In the genomic region with DNA sequence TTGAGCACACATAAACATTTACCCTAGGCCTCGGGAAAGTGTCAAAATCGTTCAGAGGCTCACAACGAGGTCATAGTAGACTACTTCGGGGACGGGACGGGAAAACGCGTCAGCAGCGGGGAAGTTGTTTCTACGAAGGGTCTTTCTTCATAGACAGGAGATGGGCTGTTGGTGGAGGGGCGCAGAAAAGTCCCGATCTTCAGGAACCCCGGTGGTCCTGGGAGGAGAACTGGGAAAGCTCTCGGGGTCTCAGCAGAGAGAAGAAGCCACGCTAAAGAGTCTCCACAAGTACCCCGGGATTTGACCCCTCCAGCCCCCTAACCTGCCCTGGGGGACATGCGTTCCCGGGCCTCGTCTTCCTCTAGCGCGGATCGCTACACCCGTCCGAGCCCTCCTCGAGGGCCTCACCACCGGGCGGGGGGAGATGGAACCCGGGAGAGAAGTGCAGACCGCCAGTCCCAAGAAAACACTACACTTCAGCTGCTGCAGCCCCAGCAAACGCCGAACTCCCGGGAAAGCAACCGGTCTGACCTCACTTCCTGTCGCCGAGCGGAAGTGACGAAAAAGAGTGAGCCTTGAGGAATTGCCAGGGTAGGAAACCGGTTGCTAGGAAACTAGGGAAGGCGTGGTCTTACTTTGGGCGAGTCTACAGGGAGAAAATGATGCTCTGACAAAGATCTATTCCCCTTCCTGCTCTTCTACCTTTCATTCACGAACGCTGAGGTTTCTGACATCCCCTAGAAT, we compare ENCODE assay signal across 8 cellular contexts. TPM values are rescaled to one million over a fixed set of nuclear protein-coding genes. Genes with fewer than 3 reads are reported as not detected.
DNase-seq lines count a peak whose midpoint lies in the region; ATAC-seq, FAIRE-seq and TF ChIP-seq lines count a peak whose summit lies in the region.

A gene (minus strand): TSS at position 534 of the 744 bp plus-strand sequence. CDS start 1,611 bp downstream, outside the sequence.

- H3K4me3 ChIP-seq in HepG2 (replicated peaks in 1 of 3; ENCODE audit: insufficient read depth in 1 of 3, low read depth in 2 of 3, low read length in 3 of 3): peak within 1 kb of the TSS; percentile 81 to 95 (median 94)

- no peak for TF ChIP-seq EP300 in HepG2 (IDR thresholded peaks at IDR 0.05; ENCODE audit: low read depth in 2 of 2, low read length in 2 of 2)
- TF ChIP-seq EP300 in HepG2 (CRISPR knock-in tag; IDR thresholded peaks at IDR 0.05; ENCODE audit: borderline replicate concordance): no peak

- H3K36me3 Mint-ChIP-seq in CD14-positive monocyte: peaks cover 15 to 16% of the 10 kb centered on the region in 2 donors

- TF ChIP-seq CTCF in CD14-positive monocyte (IDR thresholded peaks at IDR 0.05) (no peak), HepG2 (CRISPR knock-in tag; IDR thresholded peaks at IDR 0.05) (no peak)

- peaks cover 42% of the 10 kb centered on the region for H3K79me2 ChIP-seq in HepG2 (ENCODE audit: insufficient read depth, low read length)

- CTCF ChIA-PET in HepG2 (lab: Yijun Ruan, JAX; ENCODE audit: low intra/inter-chr PET ratio, low total read pairs): no interaction called here

- intact Hi-C loops in CD14-positive monocyte (cut with micrococcal nuclease) (loop anchor here (5.0 to 10.0 kb wide), 2 partner anchors 146 to 1668 kb away; a partner anchor contains a TSS), HepG2 (cut with micrococcal nuclease; ENCODE audit: unreplicated experiment) (no loop called here)

- peaks cover 2 to 6% of the 10 kb centered on the region in 2 experiments; a peak in 4 of 5 replicates for H3K36me3 ChIP-seq in HepG2 (replicated peaks in 1 of 2; ENCODE audit: control insufficient read depth in 1 of 2, insufficient read depth in 2 of 2, low read length in 2 of 2)

- H3K9me3 ChIP-seq in HepG2 (ENCODE audit: low read length): no peaks in the 10 kb centered on the region

- WGBS in HepG2 (ENCODE audit: low lambda C conversion rate): 0% methylated on average over 23 of the region's 42 CpGs

- H3K27me3 Mint-ChIP-seq in CD14-positive monocyte (ENCODE audit: low read depth in 3 of 3): peaks cover 0 to 2% (median 0%) of the 10 kb centered on the region in 3 donors

- in situ Hi-C loops in HepG2 (cut with HindIII; ENCODE audit: extremely low pct_ligation_motif_present, low pct_unique_long_range_greater_than_20kb): loop anchor here (5.0 kb wide), 1 partner anchor 146 kb away; a partner anchor contains a TSS

- H2AFZ ChIP-seq in HepG2 (ENCODE audit: low read length): no peak within 1 kb of the TSS

- peaks cover 60% of the 10 kb centered on the region for H3K4me1 ChIP-seq in HepG2 (ENCODE audit: insufficient read depth, low read length)

- H3K9me3 Mint-ChIP-seq in CD14-positive monocyte: peaks cover 0 to 2% (median 0%) of the 10 kb centered on the region in 7 donors

- H3K4me1 Mint-ChIP-seq in CD14-positive monocyte: peaks cover 40% of the 10 kb centered on the region

- peak within 1 kb of the TSS; percentile 96 to 99 (median 97) for H3K27ac Mint-ChIP-seq in CD14-positive monocyte

- H3K27ac ChIP-seq in HepG2 (ENCODE audit: extremely low read length, insufficient read depth, low read length): peak within 1 kb of the TSS; percentile 85

- POLR2A ChIA-PET in HepG2 (lab: Yijun Ruan, JAX): interaction anchor here (1.3 to 1.6 kb wide), 2 partner anchors 16 to 147 kb away, joined by 4 to 5 read pairs; a partner anchor contains a TSS

- TF ChIP-seq POLR2A in HepG2 (IDR thresholded peaks at IDR 0.05; ENCODE audit: insufficient read depth in 1 of 2, low read depth in 2 of 2, low read length in 2 of 2): peak; percentile 74 to 79

- peak within 1 kb of the TSS; percentile 80 for H3K4me2 ChIP-seq in HepG2 (ENCODE audit: low read depth, low read length)

- peak; percentile 88 for ATAC-seq in GM19397 (IDR thresholded peaks at IDR 0.05; ENCODE audit: unreplicated experiment)
- peak; percentile 92 for ATAC-seq in HG03571 (IDR thresholded peaks at IDR 0.05; ENCODE audit: unreplicated experiment)
- peak; percentile 84 for ATAC-seq in HepG2

- DNase-seq in CD14-positive monocyte (ENCODE audit: low spot score) (peak; percentile 98), NCI-H82 (lab: John Stamatoyannopoulos, UW) (peak; percentile 99), dermis microvascular lymphatic vessel endothelial cell (ENCODE audit: low read depth in 2 of 2) (peak; percentile 97 to 98), HepG2 (ENCODE audit: low spot score) (peak; percentile 98)
- peak; percentile 95 to 97 for DNase-seq in activated CD4-positive, alpha-beta T cell treated with anti-CD3 and anti-CD28 coated beads, Interleukin-2, amount 50 U/mL, for 48 hours
- peak; percentile 90 for DNase-seq in stimulated activated CD4-positive, alpha-beta T cell treated with anti-CD3 and anti-CD28 coated beads, Interleukin-4, amount 100 ng/mL, for 1 hour

- H3K27me3 ChIP-seq in HepG2 (ENCODE audit: control insufficient read depth in 1 of 2, insufficient read depth in 2 of 2, low read length in 2 of 2): no peaks in the 10 kb centered on the region; a peak in 1 of 5 replicates

- no peak for TF ChIP-seq RAD21 in HepG2 (CRISPR knock-in tag; IDR thresholded peaks at IDR 0.05)

- peak within 1 kb of the TSS; percentile 92 to 96 for H3K4me3 Mint-ChIP-seq in CD14-positive monocyte

- FAIRE-seq in HepG2 (lab: Jason Lieb, UNC): peak; percentile 93

- peak within 1 kb of the TSS; percentile 93 for H3K9ac ChIP-seq in HepG2 (ENCODE audit: insufficient read depth, low read depth, low read length)

- no peaks in the 10 kb centered on the region; the same call in 1 of the 2 replicates for H4K20me1 ChIP-seq in HepG2 (ENCODE audit: insufficient read depth, low read length)

- BruUV-seq in HepG2 (replicated peaks; lab: Mats Ljungman, UMichigan): TSS peak; percentile 74

TF ChIP-seq in HepG2, 621 proteins besides CTCF, POLR2A, EP300 and RAD21 (continues in another document):
- TF ChIP-seq, protein P1, sequence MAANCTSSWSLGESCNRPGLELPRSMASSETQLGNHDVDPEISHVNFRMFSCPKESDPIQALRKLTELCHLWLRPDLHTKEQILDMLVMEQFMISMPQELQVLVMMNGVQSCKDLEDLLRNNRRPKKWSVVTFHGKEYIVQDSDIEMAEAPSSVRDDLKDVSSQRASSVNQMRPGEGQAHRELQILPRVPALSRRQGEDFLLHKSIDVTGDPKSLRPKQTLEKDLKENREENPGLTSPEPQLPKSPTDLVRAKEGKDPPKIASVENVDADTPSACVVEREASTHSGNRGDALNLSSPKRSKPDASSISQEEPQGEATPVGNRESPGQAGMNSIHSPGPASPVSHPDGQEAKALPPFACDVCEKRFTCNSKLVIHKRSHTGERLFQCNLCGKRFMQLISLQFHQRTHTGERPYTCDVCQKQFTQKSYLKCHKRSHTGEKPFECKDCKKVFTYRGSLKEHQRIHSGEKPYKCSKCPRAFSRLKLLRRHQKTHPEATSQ (CRISPR knock-in tag; IDR thresholded peaks at IDR 0.05; ENCODE audit: borderline replicate concordance): no peak
- TF ChIP-seq ZNF563 (CRISPR knock-in tag; IDR thresholded peaks at IDR 0.05): no peak
- no peak for TF ChIP-seq ZSCAN12 (CRISPR knock-in tag; IDR thresholded peaks at IDR 0.05)

RNA-seq across cellular contexts. Expression of the gene that starts here (rescaled TPM):
- polyA plus RNA-seq in CD14-positive monocyte (10 to 100 TPM in 1 of 2 donors, 1 to 10 TPM in 1; 6.5 to 10.1 TPM), HepG2 (2011; rRNA removed) (20.2 and 22.4 TPM in 2 replicates)
- total RNA-seq in dermis microvascular lymphatic vessel endothelial cell (27.9 and 35.0 TPM in 2 replicates), HepG2 (2016; rRNA removed; fragmentation: Illumina TruSeq; extraction: Trizol) (26.0 and 29.7 TPM in 2 replicates)
- 5.3 and 8.5 TPM in 2 replicates for total RNA-seq in HepG2 (2016; cell fraction: cytosol; rRNA removed; fragmentation: Illumina TruSeq; extraction: Trizol; ENCODE audit: low read depth)
- total RNA-seq in HepG2 (2016; cell fraction: insoluble cytoplasmic fraction; rRNA removed; fragmentation: Illumina TruSeq; extraction: Trizol): 24.4 and 27.4 TPM in 2 replicates
- 9.4 and 10.7 TPM in 2 replicates for total RNA-seq in HepG2 (2016; cell fraction: membrane; rRNA removed; fragmentation: Illumina TruSeq; extraction: Trizol)
- 24.1 and 25.8 TPM in 2 replicates for total RNA-seq in HepG2 (2016; cell fraction: nucleus; rRNA removed; fragmentation: Illumina TruSeq; extraction: Trizol)
- polyA plus RNA-seq in HepG2 (2011; cell fraction: cytosol; rRNA removed): 21.7 and 27.0 TPM in 2 replicates
- polyA plus RNA-seq in HepG2 (2011; cell fraction: nucleus; rRNA removed): 25.6 and 28.2 TPM in 2 replicates
- polyA plus RNA-seq in HepG2 (2012): 12.7 and 15.1 TPM in 2 replicates
- polyA plus RNA-seq in HepG2 (2016; cell fraction: cytosol; fragmentation: Illumina TruSeq; extraction: Trizol; ENCODE audit: low read depth): 1.8 TPM in 2 replicates
- 26.2 and 29.4 TPM in 2 replicates for polyA plus RNA-seq in HepG2 (2016; cell fraction: insoluble cytoplasmic fraction; fragmentation: Illumina TruSeq; extraction: Trizol; ENCODE audit: low read depth)
- 2.7 and 4.0 TPM in 2 replicates for polyA plus RNA-seq in HepG2 (2016; cell fraction: membrane; fragmentation: Illumina TruSeq; extraction: Trizol; ENCODE audit: low read depth)
- polyA plus RNA-seq in HepG2 (2016; cell fraction: nucleus; fragmentation: Illumina TruSeq; extraction: Trizol; ENCODE audit: insufficient read depth, low read depth): 39.1 and 41.7 TPM in 2 replicates
- polyA minus RNA-seq in HepG2 (2011; rRNA and poly(A)+ RNA removed; ENCODE audit: low replicate concordance): 78.8 and 169 TPM in 2 replicates
- polyA minus RNA-seq in HepG2 (2011; cell fraction: cytosol; rRNA and poly(A)+ RNA removed): 20.1 and 25.6 TPM in 2 replicates
- 38.2 and 58.8 TPM in 2 replicates for polyA minus RNA-seq in HepG2 (2011; cell fraction: nucleus; rRNA and poly(A)+ RNA removed)

Comparison
In these comparisons a context has a peak if more than half of its experiments do, and no peak if none do; other contexts are left out.
1. Peak in every context shown above with its lines: DNase-seq, ATAC-seq, H3K4me3 ChIP-seq and H3K27ac ChIP-seq.